In the genomic region with DNA sequence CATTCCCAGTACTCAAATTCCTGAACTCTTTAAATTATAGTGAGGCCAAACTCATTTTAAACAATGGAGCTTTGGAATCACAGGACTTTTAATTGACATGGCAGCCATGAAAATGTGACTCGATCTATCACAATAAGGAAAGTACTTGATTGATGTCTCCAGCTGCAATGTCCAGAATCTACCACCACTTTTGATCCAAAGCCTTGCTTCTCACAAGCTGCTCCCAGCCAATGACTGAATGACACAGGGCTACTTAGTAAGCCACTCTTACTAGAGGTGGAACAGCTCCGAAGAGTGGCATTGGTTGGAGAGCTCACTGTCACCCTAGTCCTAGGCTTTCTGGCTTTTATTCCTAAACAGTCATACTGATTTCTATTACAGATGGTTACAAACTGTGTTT, we compare ENCODE assay signal across 23 cellular contexts.
DNase-seq lines count a peak whose midpoint lies in the region; ATAC-seq, FAIRE-seq and TF ChIP-seq lines count a peak whose summit lies in the region.
"Had no signal": no experiment of that assay in that cellular context is flagged by ENCODE, and none has a peak within 500 bp of the region (broad histone marks: within the 10 kb centered on the region; RNA-seq: fewer than 3 reads in every experiment).

No MANE protein-coding gene starts in this region.

- H3F3A ChIP-seq in neural cell (ENCODE audit: insufficient read depth, low read length, poor library complexity, severe bottlenecking): no peaks in the 10 kb centered on the region

- no peaks in the 10 kb centered on the region for H3K36me3 Mint-ChIP-seq in astrocyte (ENCODE audit: low read depth, unreplicated experiment)
- H3K36me3 Mint-ChIP-seq: CD4-positive, alpha-beta memory T cell had no signal

- no CpG with 5 or more reads among the region's 2 CpGs for WGBS in IMR-90 (ENCODE audit: extremely low coverage in 2 of 2, insufficient read length in 1 of 2), 2 experiments

- H3K56ac ChIP-seq in IMR-90 (ENCODE audit: extremely low read depth, insufficient read depth, low read length): no peak overlapping the region

- no peak overlapping the region for H3K9ac ChIP-seq in IMR-90 (ENCODE audit: low read depth, low read length)
- H3K9ac ChIP-seq in astrocyte (ENCODE audit: low read length): no peak overlapping the region
- no peak overlapping the region for H3K9ac ChIP-seq in neural cell (ENCODE audit: low read length)

- DNase-seq in IMR-90: no peak
- no peak for DNase-seq in astrocyte (ENCODE audit: low read depth)
- no peak for DNase-seq in cardiac septum (ENCODE audit: low spot score)
- no peak for DNase-seq in RWPE1 (ENCODE audit: low spot score)
- no peak for DNase-seq in glomerular visceral epithelial cell (ENCODE audit: extremely low spot score)
- DNase-seq in mucosa of descending colon: no peak
- DNase-seq: 8988T; ACHN; AML-193; C1 segment of cervical spinal cord; Calu3; CD4-positive, alpha-beta memory T cell; COR-L47; DMS53; DND-41; GOT3; HFFc6 had no signal

- no peak overlapping the region for H2BK15ac ChIP-seq in IMR-90 (ENCODE audit: low read depth, low read length)

- H3K79me1 ChIP-seq in IMR-90 (ENCODE audit: low read depth in 1 of 2, low read length in 2 of 2): no peaks in the 10 kb centered on the region

- peaks cover 5% of the 10 kb centered on the region; the same call in 1 of the 2 replicates for H3K4me1 ChIP-seq in IMR-90 (ENCODE audit: control insufficient read depth, insufficient read depth, low read length)
- H3K4me1 ChIP-seq in astrocyte (ENCODE audit: insufficient read depth, low read length): no peaks in the 10 kb centered on the region
- H3K4me1 ChIP-seq in mucosa of descending colon (ENCODE audit: low read depth): no peaks in the 10 kb centered on the region
- H3K4me1 ChIP-seq: HAP-1 had no signal

- no peak overlapping the region for H2AK5ac ChIP-seq in IMR-90 (ENCODE audit: low read depth, low read length)

- H3K9me3 ChIP-seq in IMR-90 (ENCODE audit: control insufficient read depth, insufficient read depth, low read length) (no peaks in the 10 kb centered on the region; the same call in 1 of the 2 replicates), astrocyte (ENCODE audit: insufficient read depth, low read depth, low read length) (no peaks in the 10 kb centered on the region), neural cell (ENCODE audit: low read length) (no peaks in the 10 kb centered on the region), mucosa of descending colon (no peaks in the 10 kb centered on the region)
- H3K9me3 ChIP-seq: A549, HAP-1 had no signal

- H3K14ac ChIP-seq in IMR-90 (replicated peaks; ENCODE audit: low read depth, low read length): no peak overlapping the region

- H3K9me2 ChIP-seq in neural cell (ENCODE audit: insufficient read depth, low read length): no peaks in the 10 kb centered on the region

- H3K79me2 ChIP-seq in astrocyte (ENCODE audit: insufficient read depth, low read length): no peaks in the 10 kb centered on the region
- no peaks in the 10 kb centered on the region for H3K79me2 ChIP-seq in neural cell (replicated peaks; ENCODE audit: insufficient read depth, low read length)

- H3K4me3 ChIP-seq in IMR-90 (ENCODE audit: insufficient read depth, low read depth, low read length) (no peak overlapping the region), astrocyte (ENCODE audit: insufficient read depth, low read depth, low read length) (no peak overlapping the region), neural cell (ENCODE audit: low read length) (no peak overlapping the region), mucosa of descending colon (no peak overlapping the region)
- H3K4me3 ChIP-seq: A549, HAP-1 had no signal

- peak; percentile 60 for FAIRE-seq in astrocyte (lab: Jason Lieb, UNC)
- FAIRE-seq: A549, G401.6, GM12892, H54 had no signal

- CTCF ChIA-PET in IMR-90 (lab: Yijun Ruan, JAX): no interaction called here
- CTCF ChIA-PET in RWPE1 (lab: Yijun Ruan, JAX): interaction anchor here (0.5 to 0.7 kb wide), 2 partner anchors 251 to 420 kb away, joined by 3 read pairs; no protein-coding TSS in a partner anchor

- in situ Hi-C loops in IMR-90 (cut with MboI; ENCODE audit: low sequenced_read_pairs): no loop called here

- H2AFZ ChIP-seq in IMR-90 (replicated peaks; ENCODE audit: low read length, poor library complexity) (no peak overlapping the region), astrocyte (ENCODE audit: low read depth, low read length) (no peak overlapping the region), neural cell (ENCODE audit: low read depth, low read length) (no peak overlapping the region)

- H3K36me3 ChIP-seq in IMR-90 (ENCODE audit: control insufficient read depth, insufficient read depth, low read length) (no peaks in the 10 kb centered on the region), astrocyte (ENCODE audit: insufficient read depth, low read length) (no peaks in the 10 kb centered on the region), neural cell (ENCODE audit: insufficient read depth, low read length) (no peaks in the 10 kb centered on the region), mucosa of descending colon (ENCODE audit: low read depth) (no peaks in the 10 kb centered on the region)
- H3K36me3 ChIP-seq: HAP-1 had no signal

- H2BK120ac ChIP-seq in IMR-90 (ENCODE audit: low read depth, low read length): no peak overlapping the region

- intact Hi-C loops in IMR-90 (cut with micrococcal nuclease) (loop anchor here (5.0 kb wide), 1 partner anchor 123 kb away; no protein-coding TSS in a partner anchor), cardiac septum (cut with DNase I) (no loop called here), mucosa of descending colon (cut with DNase I, micrococcal nuclease) (no loop called here)

- H3K27me3 ChIP-seq in IMR-90 (ENCODE audit: control insufficient read depth, insufficient read depth, low read length) (no peaks in the 10 kb centered on the region), astrocyte (ENCODE audit: insufficient read depth, low read length) (no peaks in the 10 kb centered on the region), neural cell (ENCODE audit: insufficient read depth, low read depth, low read length) (no peaks in the 10 kb centered on the region)

- POLR2A ChIA-PET in IMR-90 (lab: Charles Lee; ENCODE audit: unreplicated experiment): no interaction called here
- POLR2A ChIA-PET in RWPE1 (lab: Yijun Ruan, JAX; ENCODE audit: low non-redundant PET): no interaction called here

- H3K4me2 ChIP-seq in IMR-90 (ENCODE audit: low read depth, low read length) (no peak overlapping the region), astrocyte (ENCODE audit: low read length) (no peak overlapping the region), neural cell (ENCODE audit: low read length) (no peak overlapping the region)
- H3K4me2 ChIP-seq: A549 had no signal

- TF ChIP-seq POLR2A in IMR-90 (IDR thresholded peaks at IDR 0.05; ENCODE audit: low read depth, low read length): no peak

- TF ChIP-seq EP300 in neural cell (conservative IDR thresholded peaks at IDR 0.05; ENCODE audit: poor library complexity, severe bottlenecking): no peak

- no peak for TF ChIP-seq CTCF in IMR-90 (conservative IDR thresholded peaks at IDR 0.05; ENCODE audit: low read depth, low read length)
- TF ChIP-seq CTCF in astrocyte (IDR thresholded peaks at IDR 0.05; ENCODE audit: insufficient read depth, low read depth, low read length): no peak
- no peak for TF ChIP-seq CTCF in neural cell (IDR thresholded peaks at IDR 0.05; ENCODE audit: poor library complexity, severe bottlenecking)
- no peak for TF ChIP-seq CTCF in RWPE1 (conservative IDR thresholded peaks at IDR 0.05; ENCODE audit: low read depth)
- no peak for TF ChIP-seq CTCF in mucosa of descending colon (IDR thresholded peaks at IDR 0.05)

- no peaks in the 10 kb centered on the region; the same call in 1 of the 2 replicates for H3K9me1 ChIP-seq in IMR-90 (ENCODE audit: insufficient read depth, low read length)

- H3K18ac ChIP-seq in IMR-90 (ENCODE audit: low read depth, low read length): peak overlapping the region; percentile 72

- no peak overlapping the region for H3K4me3 Mint-ChIP-seq in astrocyte (ENCODE audit: unreplicated experiment)
- H3K4me3 Mint-ChIP-seq: CD4-positive, alpha-beta memory T cell; HFFc6 had no signal

- H3K27ac Mint-ChIP-seq in astrocyte (ENCODE audit: unreplicated experiment): no peak overlapping the region
- H3K27ac Mint-ChIP-seq: CD4-positive, alpha-beta memory T cell; HFFc6 had no signal

- no peaks in the 10 kb centered on the region for H3K4me1 Mint-ChIP-seq in astrocyte (ENCODE audit: low read depth, unreplicated experiment)
- H3K4me1 Mint-ChIP-seq: CD4-positive, alpha-beta memory T cell had no signal

- H3K4ac ChIP-seq in IMR-90 (ENCODE audit: low read depth, low read length): 0 out of 2 replicates have a peak overlapping the region, but pooled peaks have one; percentile 10

- H4K91ac ChIP-seq in IMR-90 (ENCODE audit: insufficient read depth, low read depth, low read length): no peak overlapping the region

- no peak for TF ChIP-seq RAD21 in IMR-90 (IDR thresholded peaks at IDR 0.05; ENCODE audit: low read length)
- TF ChIP-seq RAD21 in neural cell (conservative IDR thresholded peaks at IDR 0.05): no peak

- H4K20me1 ChIP-seq in IMR-90 (ENCODE audit: insufficient read depth, low read length) (no peaks in the 10 kb centered on the region), astrocyte (ENCODE audit: insufficient read depth, low read length) (no peaks in the 10 kb centered on the region), neural cell (ENCODE audit: insufficient read depth) (no peaks in the 10 kb centered on the region)

- H3K23ac ChIP-seq in IMR-90 (ENCODE audit: low read depth, low read length): no peak overlapping the region

- dilution Hi-C loops in IMR-90 (cut with HindIII; ENCODE audit: low sequenced_read_pairs, unreplicated experiment): no loop called here

- H3K27ac ChIP-seq in IMR-90 (ENCODE audit: insufficient read depth, low read length) (no peak overlapping the region), astrocyte (ENCODE audit: low read depth, low read length) (no peak overlapping the region), neural cell (ENCODE audit: low read length) (peak overlapping the region; percentile 14), RWPE1 (no peak overlapping the region)
- H3K27ac ChIP-seq: A549 had no signal

- BruUV-seq in IMR-90 (replicated peaks; lab: Mats Ljungman, UMichigan): no TSS peak

- H4K8ac ChIP-seq in IMR-90 (ENCODE audit: low read depth in 2 of 2, low read length in 2 of 2): no peak overlapping the region

- H2BK20ac ChIP-seq in IMR-90 (ENCODE audit: low read depth, low read length): no peak overlapping the region

- H2BK5ac ChIP-seq in IMR-90 (ENCODE audit: low read depth, low read length, poor library complexity, severe bottlenecking): no peak overlapping the region

- no peak for ATAC-seq in IMR-90 (ENCODE audit: low read depth)
- ATAC-seq in mucosa of descending colon: no peak
- ATAC-seq: A549 had no signal

- H2AK9ac ChIP-seq in IMR-90 (replicated peaks; ENCODE audit: low read depth, low read length, poor library complexity): no peak overlapping the region

- H3K27me3 Mint-ChIP-seq in astrocyte (ENCODE audit: low read depth, unreplicated experiment): no peaks in the 10 kb centered on the region

- H4K5ac ChIP-seq in IMR-90 (ENCODE audit: low read depth, low read length): 0 out of 2 replicates have a peak overlapping the region, but pooled peaks have one; percentile 36

- H3K9me3 Mint-ChIP-seq in astrocyte (ENCODE audit: unreplicated experiment): no peaks in the 10 kb centered on the region
- H3K9me3 Mint-ChIP-seq: CD4-positive, alpha-beta memory T cell; HFFc6 had no signal

TF ChIP-seq in IMR-90, 13 proteins besides CTCF, POLR2A, EP300 and RAD21 (continues in another document):
- TF ChIP-seq CEBPB (IDR thresholded peaks at IDR 0.05; ENCODE audit: low read depth, low read length): no peak
